ENCODE assay signal across 30 cellular contexts in genomic region chr13:34321986-34322385, GRCh38.
"Had no signal": no experiment of that assay in that cellular context is flagged by ENCODE, and none has a peak within 500 bp of the region (broad histone marks: within the 10 kb centered on the region; RNA-seq: fewer than 3 reads in every experiment).

No MANE protein-coding gene starts in this region.

- H3K4me1 ChIP-seq: adrenal gland, breast epithelium had no signal

- H3K27me3 Mint-ChIP-seq: activated CD4-positive, alpha-beta memory T cell treated with anti-CD3 and anti-CD28 coated beads for 36 hours; activated CD4-positive, alpha-beta T cell treated with anti-CD3 and anti-CD28 coated beads for 36 hours; activated CD4-positive, alpha-beta T cell treated with anti-CD3 and anti-CD28 coated beads, Interleukin-2, amount 10 ng/mL, durations not matched to agents 24 days and 14 days; activated CD8-positive, alpha-beta memory T cell treated with anti-CD3 and anti-CD28 coated beads, Interleukin-2, amount 10 ng/mL, durations not matched to agents 7 days and 5 days; activated naive CD4-positive, alpha-beta T cell treated with anti-CD3 and anti-CD28 coated beads, Interleukin-2, amount 50 U/mL, for 24 hours; activated naive CD8-positive, alpha-beta T cell treated with anti-CD3 and anti-CD28 coated beads for 36 hours; activated naive CD8-positive, alpha-beta T cell treated with anti-CD3 and anti-CD28 coated beads, Interleukin-2, amount 50 U/mL, for 24 hours had no signal

- H3K27me3 ChIP-seq: adrenal gland, body of pancreas, breast epithelium, cardiac muscle cell had no signal

- H3K27ac ChIP-seq: adrenal gland, breast epithelium, cardiac muscle cell, epithelial cell of prostate had no signal

- ATAC-seq: activated CD4-positive, alpha-beta T cell treated with anti-CD3 and anti-CD28 coated beads for 36 hours; activated CD8-positive, alpha-beta memory T cell treated with anti-CD3 and anti-CD28 coated beads, Interleukin-2, amount 10 ng/mL, durations not matched to agents 7 days and 5 days; activated CD8-positive, alpha-beta T cell treated with anti-CD3 and anti-CD28 coated beads, Interleukin-2, amount 10 ng/mL, durations not matched to agents 7 days and 5 days; activated naive CD8-positive, alpha-beta T cell treated with anti-CD3 and anti-CD28 coated beads, Interleukin-2, amount 50 U/mL, for 24 hours; esophagus mucosa had no signal

- H3K36me3 ChIP-seq: adrenal gland, breast epithelium, cardiac muscle cell had no signal

- H3K27ac Mint-ChIP-seq: activated CD4-positive, alpha-beta memory T cell treated with anti-CD3 and anti-CD28 coated beads for 36 hours; activated CD4-positive, alpha-beta T cell treated with anti-CD3 and anti-CD28 coated beads for 36 hours; activated CD4-positive, alpha-beta T cell treated with anti-CD3 and anti-CD28 coated beads, Interleukin-2, amount 10 ng/mL, durations not matched to agents 24 days and 14 days; activated CD8-positive, alpha-beta memory T cell treated with anti-CD3 and anti-CD28 coated beads, Interleukin-2, amount 10 ng/mL, durations not matched to agents 7 days and 5 days; activated CD8-positive, alpha-beta T cell treated with anti-CD3 and anti-CD28 coated beads, Interleukin-2, amount 10 ng/mL, durations not matched to agents 7 days and 5 days; activated naive CD4-positive, alpha-beta T cell treated with anti-CD3 and anti-CD28 coated beads for 36 hours; activated naive CD4-positive, alpha-beta T cell treated with anti-CD3 and anti-CD28 coated beads, Interleukin-2, amount 50 U/mL, for 24 hours; activated naive CD8-positive, alpha-beta T cell treated with anti-CD3 and anti-CD28 coated beads for 36 hours; activated naive CD8-positive, alpha-beta T cell treated with anti-CD3 and anti-CD28 coated beads, Interleukin-2, amount 50 U/mL, for 24 hours; activated T-helper 1 cell treated with anti-CD3 and anti-CD28 coated beads, Interleukin-12 subunit alpha, Interleukin-12 subunit beta, Interleukin-2, Interleukin-4 antibody, amounts not matched to agents 30 ng/mL and 10 ng/mL and 1 ng/mL, durations not matched to agents 14 hours and 24 hours and 36 hours; activated T-helper 2 cell treated with anti-CD3 and anti-CD28 coated beads, Interferon-gamma antibody, Interleukin-2, Interleukin-4, amounts not matched to agents 10 μg/mL and 5 μg/mL and 100 μg/mL, durations not matched to agents 14 hours and 24 hours and 36 hours had no signal

- H3K4me3 ChIP-seq: adrenal gland, body of pancreas, breast epithelium, cardiac muscle cell had no signal

- H3K9me3 ChIP-seq: adrenal gland, body of pancreas, breast epithelium had no signal

- H3K4me1 Mint-ChIP-seq: activated CD4-positive, alpha-beta T cell treated with anti-CD3 and anti-CD28 coated beads for 36 hours; activated CD4-positive, alpha-beta T cell treated with anti-CD3 and anti-CD28 coated beads, Interleukin-2, amount 10 ng/mL, durations not matched to agents 24 days and 14 days; activated CD8-positive, alpha-beta memory T cell treated with anti-CD3 and anti-CD28 coated beads, Interleukin-2, amount 10 ng/mL, durations not matched to agents 7 days and 5 days; activated naive CD4-positive, alpha-beta T cell treated with anti-CD3 and anti-CD28 coated beads, Interleukin-2, amount 50 U/mL, for 24 hours; activated naive CD8-positive, alpha-beta T cell treated with anti-CD3 and anti-CD28 coated beads for 36 hours; activated naive CD8-positive, alpha-beta T cell treated with anti-CD3 and anti-CD28 coated beads, Interleukin-2, amount 50 U/mL, for 24 hours had no signal

- H3K36me3 Mint-ChIP-seq: activated CD4-positive, alpha-beta memory T cell treated with anti-CD3 and anti-CD28 coated beads for 36 hours; activated CD8-positive, alpha-beta memory T cell treated with anti-CD3 and anti-CD28 coated beads, Interleukin-2, amount 10 ng/mL, durations not matched to agents 7 days and 5 days; activated naive CD4-positive, alpha-beta T cell treated with anti-CD3 and anti-CD28 coated beads, Interleukin-2, amount 50 U/mL, for 24 hours; activated naive CD8-positive, alpha-beta T cell treated with anti-CD3 and anti-CD28 coated beads for 36 hours had no signal

- H3K4me3 Mint-ChIP-seq: activated CD4-positive, alpha-beta memory T cell treated with anti-CD3 and anti-CD28 coated beads for 36 hours; activated CD4-positive, alpha-beta T cell treated with anti-CD3 and anti-CD28 coated beads for 36 hours; activated CD4-positive, alpha-beta T cell treated with anti-CD3 and anti-CD28 coated beads, Interleukin-2, amount 10 ng/mL, durations not matched to agents 24 days and 14 days; activated CD8-positive, alpha-beta memory T cell treated with anti-CD3 and anti-CD28 coated beads, Interleukin-2, amount 10 ng/mL, durations not matched to agents 7 days and 5 days; activated CD8-positive, alpha-beta T cell treated with anti-CD3 and anti-CD28 coated beads, Interleukin-2, amount 10 ng/mL, durations not matched to agents 7 days and 5 days; activated naive CD4-positive, alpha-beta T cell treated with anti-CD3 and anti-CD28 coated beads for 36 hours; activated naive CD4-positive, alpha-beta T cell treated with anti-CD3 and anti-CD28 coated beads, Interleukin-2, amount 50 U/mL, for 24 hours; activated naive CD8-positive, alpha-beta T cell treated with anti-CD3 and anti-CD28 coated beads for 36 hours; activated naive CD8-positive, alpha-beta T cell treated with anti-CD3 and anti-CD28 coated beads, Interleukin-2, amount 50 U/mL, for 24 hours; activated T-helper 1 cell treated with anti-CD3 and anti-CD28 coated beads, Interleukin-12 subunit alpha, Interleukin-12 subunit beta, Interleukin-2, Interleukin-4 antibody, amounts not matched to agents 30 ng/mL and 10 ng/mL and 1 ng/mL, durations not matched to agents 14 hours and 24 hours and 36 hours had no signal

- H3K9me3 Mint-ChIP-seq: activated CD4-positive, alpha-beta memory T cell treated with anti-CD3 and anti-CD28 coated beads for 36 hours; activated CD4-positive, alpha-beta T cell treated with anti-CD3 and anti-CD28 coated beads, Interleukin-2, amount 10 ng/mL, durations not matched to agents 24 days and 14 days; activated naive CD4-positive, alpha-beta T cell treated with anti-CD3 and anti-CD28 coated beads for 36 hours; activated naive CD4-positive, alpha-beta T cell treated with anti-CD3 and anti-CD28 coated beads, Interleukin-2, amount 50 U/mL, for 24 hours; activated naive CD8-positive, alpha-beta T cell treated with anti-CD3 and anti-CD28 coated beads for 36 hours; activated naive CD8-positive, alpha-beta T cell treated with anti-CD3 and anti-CD28 coated beads, Interleukin-2, amount 50 U/mL, for 24 hours had no signal

- DNase-seq: activated CD4-positive, alpha-beta memory T cell treated with anti-CD3 and anti-CD28 coated beads for 36 hours; activated CD4-positive, alpha-beta T cell treated with anti-CD3 and anti-CD28 coated beads for 36 hours; activated CD4-positive, alpha-beta T cell treated with anti-CD3 and anti-CD28 coated beads, Interleukin-2, amount 10 ng/mL, durations not matched to agents 24 days and 14 days; activated CD4-positive, CD25-positive, alpha-beta regulatory T cell; activated CD4-positive, CD25-positive, alpha-beta regulatory T cell treated with anti-CD3 and anti-CD28 coated beads, Interleukin-2, amount 50 U/mL, for 72 hours; activated CD8-positive, alpha-beta memory T cell treated with anti-CD3 and anti-CD28 coated beads, Interleukin-2, amount 10 ng/mL, durations not matched to agents 7 days and 5 days; activated CD8-positive, alpha-beta memory T cell treated with anti-CD3 and anti-CD28 coated beads, Interleukin-2, amount 50 U/mL, for 4 hours; activated CD8-positive, alpha-beta T cell treated with anti-CD3 and anti-CD28 coated beads, Interleukin-2, amount 10 ng/mL, durations not matched to agents 7 days and 5 days; activated effector memory CD4-positive, alpha-beta T cell treated with anti-CD3 and anti-CD28 coated beads, Interleukin-2, amount 50 U/mL, for 16 hours; activated naive CD4-positive, alpha-beta T cell treated with anti-CD3 and anti-CD28 coated beads for 36 hours; activated naive CD8-positive, alpha-beta T cell treated with anti-CD3 and anti-CD28 coated beads for 36 hours; activated naive CD8-positive, alpha-beta T cell treated with anti-CD3 and anti-CD28 coated beads, Interleukin-2, amount 50 U/mL, for 24 hours; activated T-cell treated with anti-CD3 and anti-CD28 coated beads, Interleukin-2, amount 50 U/mL, for 1 hour; activated T-cell treated with anti-CD3 and anti-CD28 coated beads, Interleukin-2, amount 50 U/mL, for 48 hours; adrenal gland; amygdala; aorta; central memory CD4-positive, alpha-beta T cell; effector CD8-positive, alpha-beta T cell; foreskin fibroblast; head of caudate nucleus; T-helper 2 cell had no signal
